ENCODE assay signal across 1 cellular context in genomic region chr10:17445400-17445998, GRCh38.
TF ChIP-seq lines count a peak whose summit lies in the region.

No MANE protein-coding gene starts in this region.

TF ChIP-seq in K562, 482 proteins besides CTCF, POLR2A, EP300 and RAD21 (continued from another document):
- TF ChIP-seq, protein P1, sequence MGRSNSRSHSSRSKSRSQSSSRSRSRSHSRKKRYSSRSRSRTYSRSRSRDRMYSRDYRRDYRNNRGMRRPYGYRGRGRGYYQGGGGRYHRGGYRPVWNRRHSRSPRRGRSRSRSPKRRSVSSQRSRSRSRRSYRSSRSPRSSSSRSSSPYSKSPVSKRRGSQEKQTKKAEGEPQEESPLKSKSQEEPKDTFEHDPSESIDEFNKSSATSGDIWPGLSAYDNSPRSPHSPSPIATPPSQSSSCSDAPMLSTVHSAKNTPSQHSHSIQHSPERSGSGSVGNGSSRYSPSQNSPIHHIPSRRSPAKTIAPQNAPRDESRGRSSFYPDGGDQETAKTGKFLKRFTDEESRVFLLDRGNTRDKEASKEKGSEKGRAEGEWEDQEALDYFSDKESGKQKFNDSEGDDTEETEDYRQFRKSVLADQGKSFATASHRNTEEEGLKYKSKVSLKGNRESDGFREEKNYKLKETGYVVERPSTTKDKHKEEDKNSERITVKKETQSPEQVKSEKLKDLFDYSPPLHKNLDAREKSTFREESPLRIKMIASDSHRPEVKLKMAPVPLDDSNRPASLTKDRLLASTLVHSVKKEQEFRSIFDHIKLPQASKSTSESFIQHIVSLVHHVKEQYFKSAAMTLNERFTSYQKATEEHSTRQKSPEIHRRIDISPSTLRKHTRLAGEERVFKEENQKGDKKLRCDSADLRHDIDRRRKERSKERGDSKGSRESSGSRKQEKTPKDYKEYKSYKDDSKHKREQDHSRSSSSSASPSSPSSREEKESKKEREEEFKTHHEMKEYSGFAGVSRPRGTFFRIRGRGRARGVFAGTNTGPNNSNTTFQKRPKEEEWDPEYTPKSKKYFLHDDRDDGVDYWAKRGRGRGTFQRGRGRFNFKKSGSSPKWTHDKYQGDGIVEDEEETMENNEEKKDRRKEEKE (IDR thresholded peaks at IDR 0.05; ENCODE audit: borderline replicate concordance in 1 of 2, control insufficient read depth in 1 of 2, low read depth in 2 of 2, low read length in 1 of 2) = no peak
- TF ChIP-seq, protein P2, sequence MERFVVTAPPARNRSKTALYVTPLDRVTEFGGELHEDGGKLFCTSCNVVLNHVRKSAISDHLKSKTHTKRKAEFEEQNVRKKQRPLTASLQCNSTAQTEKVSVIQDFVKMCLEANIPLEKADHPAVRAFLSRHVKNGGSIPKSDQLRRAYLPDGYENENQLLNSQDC (CRISPR knock-in tag; IDR thresholded peaks at IDR 0.05) = no peak
- TF ChIP-seq MEF2A (IDR thresholded peaks at IDR 0.05; ENCODE audit: control insufficient read depth, low read depth, low read length) (no peak), PBX2 (CRISPR knock-in tag; IDR thresholded peaks at IDR 0.05; ENCODE audit: low read depth) (no peak), PBX2 (tag; conservative IDR thresholded peaks at IDR 0.05; ENCODE audit: low read depth) (no peak), THRA (IDR thresholded peaks at IDR 0.05) (no peak), SUPT5H (IDR thresholded peaks at IDR 0.05) (no peak), SRSF9 (IDR thresholded peaks at IDR 0.05; ENCODE audit: borderline replicate concordance, low read depth, low read length) (no peak), TFAM (CRISPR knock-in tag; conservative IDR thresholded peaks at IDR 0.05) (no peak), ZFP91 (CRISPR knock-in tag; IDR thresholded peaks at IDR 0.05) (no peak)
